In genomic region chr17:82110298-82110697, GRCh38 we compare ENCODE assay signal across 1 cellular context.
TF ChIP-seq lines count a peak whose summit lies in the region.

No MANE protein-coding gene starts in this region.

TF ChIP-seq in A549, 52 proteins besides CTCF, POLR2A, EP300 and RAD21 (continued from another document):
- TF ChIP-seq MAZ (IDR thresholded peaks at IDR 0.05; ENCODE audit: borderline replicate concordance, low read depth, low read length): no peak
- TF ChIP-seq TP53 (CRISPR knock-in tag; IDR thresholded peaks at IDR 0.05): no peak
- no peak for TF ChIP-seq MAFK (IDR thresholded peaks at IDR 0.05; ENCODE audit: partially characterized antibody)
- TF ChIP-seq USF2 (IDR thresholded peaks at IDR 0.05): peak; percentile 37; the same call in 1 of the 2 replicates
